1 cellular context compared by ENCODE assay signal in the genomic region with DNA sequence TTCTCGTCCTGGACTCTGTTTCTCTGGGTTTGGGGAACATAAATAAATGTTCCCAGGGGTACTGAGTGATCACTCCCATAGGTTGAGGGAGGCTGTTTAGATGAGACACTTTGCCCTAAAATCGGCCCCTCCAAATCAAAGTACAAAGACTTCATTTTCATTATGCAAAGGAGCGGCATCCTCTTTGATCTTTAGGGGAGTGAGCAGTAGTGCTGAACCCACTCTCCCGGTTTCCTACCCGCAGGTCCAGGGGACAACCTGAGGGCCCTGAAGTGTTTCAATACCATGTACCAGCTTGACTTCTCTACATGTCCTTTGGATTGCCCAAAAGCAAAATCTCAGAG.
TF ChIP-seq lines count a peak whose summit lies in the region.

No MANE protein-coding gene starts in this region.

TF ChIP-seq in H1, 55 proteins besides CTCF, POLR2A, EP300 and RAD21:
- TF ChIP-seq CBX8 (IDR thresholded peaks at IDR 0.05; ENCODE audit: borderline replicate concordance, low read depth, low read length): 0 out of 2 replicates have a peak, but pooled peaks have one; percentile 3
- TF ChIP-seq SIN3A (conservative IDR thresholded peaks at IDR 0.05 in 1 of 2, IDR thresholded peaks at IDR 0.05 in 1 of 2; ENCODE audit: low read depth in 1 of 2, low read length in 2 of 2): no peak
